In the genomic region with DNA sequence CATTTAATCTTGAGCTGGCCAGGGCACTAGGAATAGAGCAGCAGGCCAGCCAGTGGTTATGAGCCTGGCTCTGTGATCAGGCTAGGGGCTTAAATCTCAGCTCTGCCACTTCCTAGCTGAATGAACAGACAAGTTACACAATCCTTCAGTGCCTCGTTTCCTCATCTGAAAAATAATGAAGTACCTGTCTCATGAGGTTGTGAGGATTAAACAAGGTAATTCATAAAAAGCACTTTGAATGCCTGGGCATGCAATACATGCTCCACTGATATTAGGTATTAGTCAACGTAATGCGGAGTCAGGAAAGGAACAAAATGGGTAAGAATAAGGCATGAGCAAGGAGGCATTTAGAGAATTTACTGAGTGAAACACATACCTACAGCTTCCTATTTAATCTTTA, we compare ENCODE assay signal across 29 cellular contexts.
"Had no signal": no experiment of that assay in that cellular context is flagged by ENCODE, and none has a peak within 500 bp of the region (broad histone marks: within the 10 kb centered on the region; RNA-seq: fewer than 3 reads in every experiment).

No MANE protein-coding gene starts in this region.

- H3K4me3 Mint-ChIP-seq: stimulated activated effector memory CD8-positive, alpha-beta T cell treated with anti-CD3 and anti-CD28 coated beads, Interleukin-12 subunit alpha, Interleukin-12 subunit beta, amount 100 ng/mL, for 72 hours; stimulated activated memory B cell treated with anti-CD40 and anti-IgM and Interleukin-4, amounts not matched to agents 10 μg/mL and 1 μg/mL and 100 μg/mL, for 72 hours; stimulated activated naive B cell treated with anti-CD40 and anti-IgM and Interleukin-4, amounts not matched to agents 10 μg/mL and 1 μg/mL and 100 μg/mL, for 72 hours; stimulated activated naive CD8-positive, alpha-beta T cell treated with anti-CD3 and anti-CD28 coated beads, Interleukin-15, amount 100 ng/mL, for 72 hours; stimulated activated naive CD8-positive, alpha-beta T cell treated with anti-CD3 and anti-CD28 coated beads, Interleukin-15, Interleukin-2, amounts not matched to agents 100 ng/mL and 50 ng/mL, for 24 hours; type B pancreatic cell had no signal

- H3K27me3 ChIP-seq: stomach, suprapubic skin, thyroid gland, tibial nerve, transverse colon, upper lobe of left lung, upper lobe of right lung, uterus, vagina had no signal

- H3K27ac Mint-ChIP-seq: stimulated activated effector memory CD8-positive, alpha-beta T cell treated with anti-CD3 and anti-CD28 coated beads, Interleukin-12 subunit alpha, Interleukin-12 subunit beta, amount 100 ng/mL, for 72 hours; stimulated activated memory B cell treated with anti-CD40 and anti-IgM and Interleukin-4, amounts not matched to agents 10 μg/mL and 1 μg/mL and 100 μg/mL, for 72 hours; stimulated activated naive B cell treated with anti-CD40 and anti-IgM and Interleukin-4, amounts not matched to agents 10 μg/mL and 1 μg/mL and 100 μg/mL, for 72 hours; stimulated activated naive CD8-positive, alpha-beta T cell treated with anti-CD3 and anti-CD28 coated beads, Interleukin-15, amount 100 ng/mL, for 72 hours; stimulated activated naive CD8-positive, alpha-beta T cell treated with anti-CD3 and anti-CD28 coated beads, Interleukin-15, Interleukin-2, amounts not matched to agents 100 ng/mL and 50 ng/mL, for 24 hours; type B pancreatic cell had no signal

- DNase-seq: stimulated activated CD4-positive, alpha-beta T cell treated with anti-CD3 and anti-CD28 coated beads, Interleukin-2, amount 100 ng/mL, for 24 hours; stimulated activated CD4-positive, alpha-beta T cell treated with anti-CD3 and anti-CD28 coated beads, Interleukin-2, amount 100 ng/mL, for 48 hours; stimulated activated CD4-positive, alpha-beta T cell treated with anti-CD3 and anti-CD28 coated beads, Interleukin-4, amount 100 ng/mL, for 1 hour; stimulated activated CD4-positive, alpha-beta T cell treated with anti-CD3 and anti-CD28 coated beads, Interleukin-4, amount 100 ng/mL, for 24 hours; stimulated activated CD4-positive, alpha-beta T cell treated with anti-CD3 and anti-CD28 coated beads, Interleukin-4, amount 100 ng/mL, for 4 hours; stimulated activated CD8-positive, alpha-beta memory T cell treated with anti-CD3 and anti-CD28 coated beads, Interleukin-4, amount 100 ng/mL, for 48 hours; stimulated activated naive B cell treated with anti-CD40 and anti-IgM and Interleukin-4, amounts not matched to agents 10 μg/mL and 1 μg/mL and 100 μg/mL, for 72 hours; stimulated activated naive CD4-positive, alpha-beta T cell; stimulated activated naive CD4-positive, alpha-beta T cell treated with Interleukin-2 at 50 U/mL for 16 hours; stimulated activated naive CD8-positive, alpha-beta T cell treated with anti-CD3 and anti-CD28 coated beads, Interleukin-15, amount 100 ng/mL, for 72 hours; stimulated activated naive CD8-positive, alpha-beta T cell treated with anti-CD3 and anti-CD28 coated beads, Interleukin-15, Interleukin-2, amounts not matched to agents 100 U/mL and 50 U/mL, for 24 hours; stomach; substantia nigra; thyroid gland; tibial artery; transverse colon; trophoblast cell; upper lobe of left lung; upper lobe of right lung; uterus had no signal

- H3K4me3 ChIP-seq: stomach, suprapubic skin, thoracic aorta, thyroid gland, tibial artery, tibial nerve, transverse colon, upper lobe of left lung, upper lobe of right lung, uterus, vagina had no signal

- H3K9me3 Mint-ChIP-seq: stimulated activated effector memory CD8-positive, alpha-beta T cell treated with anti-CD3 and anti-CD28 coated beads, Interleukin-12 subunit alpha, Interleukin-12 subunit beta, amount 100 ng/mL, for 72 hours; stimulated activated naive CD8-positive, alpha-beta T cell treated with anti-CD3 and anti-CD28 coated beads, Interleukin-15, amount 100 ng/mL, for 72 hours; stimulated activated naive CD8-positive, alpha-beta T cell treated with anti-CD3 and anti-CD28 coated beads, Interleukin-15, Interleukin-2, amounts not matched to agents 100 ng/mL and 50 ng/mL, for 24 hours had no signal

- FAIRE-seq: urothelium cell line had no signal

- H3K36me3 Mint-ChIP-seq: stimulated activated effector memory CD8-positive, alpha-beta T cell treated with anti-CD3 and anti-CD28 coated beads, Interleukin-12 subunit alpha, Interleukin-12 subunit beta, amount 100 ng/mL, for 72 hours; stimulated activated memory B cell treated with anti-CD40 and anti-IgM and Interleukin-4, amounts not matched to agents 10 μg/mL and 1 μg/mL and 100 μg/mL, for 72 hours; stimulated activated naive B cell treated with anti-CD40 and anti-IgM and Interleukin-4, amounts not matched to agents 10 μg/mL and 1 μg/mL and 100 μg/mL, for 72 hours had no signal

- H3K4me1 ChIP-seq: stomach, thyroid gland, upper lobe of left lung, upper lobe of right lung, uterus, vagina had no signal

- H3K4me1 Mint-ChIP-seq: stimulated activated effector memory CD8-positive, alpha-beta T cell treated with anti-CD3 and anti-CD28 coated beads, Interleukin-12 subunit alpha, Interleukin-12 subunit beta, amount 100 ng/mL, for 72 hours; stimulated activated memory B cell treated with anti-CD40 and anti-IgM and Interleukin-4, amounts not matched to agents 10 μg/mL and 1 μg/mL and 100 μg/mL, for 72 hours; stimulated activated naive B cell treated with anti-CD40 and anti-IgM and Interleukin-4, amounts not matched to agents 10 μg/mL and 1 μg/mL and 100 μg/mL, for 72 hours; stimulated activated naive CD8-positive, alpha-beta T cell treated with anti-CD3 and anti-CD28 coated beads, Interleukin-15, amount 100 ng/mL, for 72 hours had no signal

- ATAC-seq: stimulated activated effector memory CD8-positive, alpha-beta T cell treated with anti-CD3 and anti-CD28 coated beads, Interleukin-12 subunit alpha, Interleukin-12 subunit beta, amount 100 ng/mL, for 72 hours; stimulated activated memory B cell treated with anti-CD40 and anti-IgM and Interleukin-4, amounts not matched to agents 10 μg/mL and 1 μg/mL and 100 μg/mL, for 72 hours; stimulated activated naive B cell treated with anti-CD40 and anti-IgM and Interleukin-4, amounts not matched to agents 10 μg/mL and 1 μg/mL and 100 μg/mL, for 72 hours; stimulated activated naive CD8-positive, alpha-beta T cell treated with anti-CD3 and anti-CD28 coated beads, Interleukin-15, amount 100 ng/mL, for 72 hours; stimulated activated naive CD8-positive, alpha-beta T cell treated with anti-CD3 and anti-CD28 coated beads, Interleukin-15, Interleukin-2, amounts not matched to agents 100 U/mL and 50 U/mL, for 24 hours; upper lobe of right lung had no signal

- H3K36me3 ChIP-seq: stomach, suprapubic skin, thoracic aorta, thyroid gland, tibial artery, tibial nerve, transverse colon, upper lobe of left lung, upper lobe of right lung, uterus, vagina had no signal

- H3K27ac ChIP-seq: stomach, suprapubic skin, thoracic aorta, thyroid gland, tibial artery, tibial nerve, transverse colon, upper lobe of left lung, upper lobe of right lung, uterus, vagina had no signal

- H3K9me3 ChIP-seq: stomach, suprapubic skin, thoracic aorta, thyroid gland, tibial artery, tibial nerve, transverse colon, upper lobe of left lung, upper lobe of right lung, uterus, vagina had no signal

- H3K27me3 Mint-ChIP-seq: stimulated activated memory B cell treated with anti-CD40 and anti-IgM and Interleukin-4, amounts not matched to agents 10 μg/mL and 1 μg/mL and 100 μg/mL, for 72 hours; stimulated activated naive CD8-positive, alpha-beta T cell treated with anti-CD3 and anti-CD28 coated beads, Interleukin-15, amount 100 ng/mL, for 72 hours; stimulated activated naive CD8-positive, alpha-beta T cell treated with anti-CD3 and anti-CD28 coated beads, Interleukin-15, Interleukin-2, amounts not matched to agents 100 ng/mL and 50 ng/mL, for 24 hours had no signal
